ENCODE assay signal across 1 cellular context in the genomic region with DNA sequence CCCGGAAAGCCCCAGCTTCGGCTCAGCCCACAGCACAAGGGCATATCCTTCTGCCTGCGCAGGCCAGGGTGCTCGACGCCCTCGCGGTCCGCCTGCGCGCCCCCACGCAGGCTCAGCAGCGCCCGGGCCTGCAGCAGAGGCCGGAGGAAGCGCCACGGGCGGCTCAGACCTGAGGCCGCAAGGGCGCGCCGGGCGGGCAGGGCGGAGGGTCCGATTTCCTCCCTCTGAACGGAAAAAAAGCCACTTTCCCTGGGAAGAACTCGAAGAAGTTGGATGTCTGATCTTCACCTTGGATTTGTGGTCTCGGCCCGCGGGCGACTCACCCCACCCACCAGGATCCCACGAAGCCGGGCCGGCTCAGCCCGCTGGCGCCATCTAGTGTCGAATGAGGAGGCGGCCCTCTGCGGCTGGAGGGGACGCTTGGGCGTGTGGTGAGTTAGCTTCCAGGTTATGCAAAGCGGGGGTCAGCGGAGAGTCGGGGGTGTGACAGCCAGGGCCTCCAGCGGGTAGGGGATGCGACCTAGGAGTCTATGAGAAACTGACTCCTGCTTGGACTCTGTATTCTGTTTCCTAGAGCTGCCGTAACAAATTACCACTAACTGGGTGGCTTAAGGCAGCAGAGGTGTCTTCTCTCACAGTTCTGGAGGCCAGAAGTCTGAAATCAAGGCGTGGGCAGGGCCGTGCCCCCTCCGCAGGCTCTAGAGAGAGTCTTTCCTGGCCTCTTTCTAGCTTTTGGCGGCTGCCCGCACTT.
TF ChIP-seq lines count a peak whose summit lies in the region.

No MANE protein-coding gene starts in this region.

TF ChIP-seq in HEK293, 187 proteins besides CTCF, POLR2A, EP300 and RAD21 (continued from another document):
- TF ChIP-seq KLF16 (tag by site-specific recombination; IDR thresholded peaks at IDR 0.05), result no peak
- TF ChIP-seq KLF9 (tag by site-specific recombination; IDR thresholded peaks at IDR 0.05; ENCODE audit: low read depth), result 0 out of 2 replicates have a peak, but pooled peaks have one; percentile 33
- no peak for TF ChIP-seq ZNF394 (tag by site-specific recombination; IDR thresholded peaks at IDR 0.05; ENCODE audit: borderline replicate concordance)
- TF ChIP-seq EGR2 (tag by site-specific recombination; IDR thresholded peaks at IDR 0.05; ENCODE audit: low read depth), result peak; percentile 44; the same call in 1 of the 2 replicates
